Comparison of ENCODE assay signal across 1 cellular context in the genomic region with DNA sequence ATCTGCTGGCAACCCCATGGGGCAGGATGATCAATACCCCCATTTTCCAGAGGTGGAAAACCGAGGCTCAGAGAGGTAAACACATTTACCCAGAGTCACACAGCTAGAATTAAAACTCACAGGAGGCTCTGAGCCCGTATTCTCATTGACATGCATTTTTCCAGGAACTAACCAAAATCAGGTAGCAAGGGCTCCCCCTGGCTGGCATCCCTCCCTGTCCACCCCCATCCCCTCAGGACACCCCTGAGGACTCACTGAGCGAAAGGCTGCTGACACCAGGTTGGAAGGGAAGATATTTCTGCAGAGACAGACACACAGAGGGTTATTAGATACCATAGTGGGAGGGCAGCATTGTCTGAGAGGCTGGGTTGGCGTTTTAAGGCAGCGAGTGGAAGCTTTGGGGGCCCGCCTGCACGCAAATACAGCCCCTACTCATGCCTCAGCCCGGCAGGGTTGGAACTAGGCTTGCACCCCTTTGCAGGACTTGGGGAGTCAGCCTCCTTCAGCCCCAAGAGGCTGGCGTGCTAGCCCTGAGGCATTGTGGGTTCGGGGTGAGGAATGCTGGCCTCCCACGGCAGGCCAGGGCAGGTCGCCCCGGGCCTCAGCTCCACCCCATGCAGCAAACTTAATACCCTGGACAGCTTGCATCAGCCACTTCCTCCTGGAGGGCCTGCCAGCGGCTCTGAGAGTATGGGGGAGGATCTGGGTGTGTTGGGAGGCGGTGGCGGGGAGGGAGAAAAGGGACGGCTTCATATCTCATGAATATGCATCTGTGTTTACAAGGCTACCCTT.
A peak's percentile ranks its signal among the peaks of the same experiment; 100 is the strongest.
TF ChIP-seq lines count a peak whose summit lies in the region.

No MANE protein-coding gene starts in this region.

TF ChIP-seq in K562, 482 proteins besides CTCF, POLR2A, EP300 and RAD21 (continued from another document and continues in another):
- TF ChIP-seq, protein P1, sequence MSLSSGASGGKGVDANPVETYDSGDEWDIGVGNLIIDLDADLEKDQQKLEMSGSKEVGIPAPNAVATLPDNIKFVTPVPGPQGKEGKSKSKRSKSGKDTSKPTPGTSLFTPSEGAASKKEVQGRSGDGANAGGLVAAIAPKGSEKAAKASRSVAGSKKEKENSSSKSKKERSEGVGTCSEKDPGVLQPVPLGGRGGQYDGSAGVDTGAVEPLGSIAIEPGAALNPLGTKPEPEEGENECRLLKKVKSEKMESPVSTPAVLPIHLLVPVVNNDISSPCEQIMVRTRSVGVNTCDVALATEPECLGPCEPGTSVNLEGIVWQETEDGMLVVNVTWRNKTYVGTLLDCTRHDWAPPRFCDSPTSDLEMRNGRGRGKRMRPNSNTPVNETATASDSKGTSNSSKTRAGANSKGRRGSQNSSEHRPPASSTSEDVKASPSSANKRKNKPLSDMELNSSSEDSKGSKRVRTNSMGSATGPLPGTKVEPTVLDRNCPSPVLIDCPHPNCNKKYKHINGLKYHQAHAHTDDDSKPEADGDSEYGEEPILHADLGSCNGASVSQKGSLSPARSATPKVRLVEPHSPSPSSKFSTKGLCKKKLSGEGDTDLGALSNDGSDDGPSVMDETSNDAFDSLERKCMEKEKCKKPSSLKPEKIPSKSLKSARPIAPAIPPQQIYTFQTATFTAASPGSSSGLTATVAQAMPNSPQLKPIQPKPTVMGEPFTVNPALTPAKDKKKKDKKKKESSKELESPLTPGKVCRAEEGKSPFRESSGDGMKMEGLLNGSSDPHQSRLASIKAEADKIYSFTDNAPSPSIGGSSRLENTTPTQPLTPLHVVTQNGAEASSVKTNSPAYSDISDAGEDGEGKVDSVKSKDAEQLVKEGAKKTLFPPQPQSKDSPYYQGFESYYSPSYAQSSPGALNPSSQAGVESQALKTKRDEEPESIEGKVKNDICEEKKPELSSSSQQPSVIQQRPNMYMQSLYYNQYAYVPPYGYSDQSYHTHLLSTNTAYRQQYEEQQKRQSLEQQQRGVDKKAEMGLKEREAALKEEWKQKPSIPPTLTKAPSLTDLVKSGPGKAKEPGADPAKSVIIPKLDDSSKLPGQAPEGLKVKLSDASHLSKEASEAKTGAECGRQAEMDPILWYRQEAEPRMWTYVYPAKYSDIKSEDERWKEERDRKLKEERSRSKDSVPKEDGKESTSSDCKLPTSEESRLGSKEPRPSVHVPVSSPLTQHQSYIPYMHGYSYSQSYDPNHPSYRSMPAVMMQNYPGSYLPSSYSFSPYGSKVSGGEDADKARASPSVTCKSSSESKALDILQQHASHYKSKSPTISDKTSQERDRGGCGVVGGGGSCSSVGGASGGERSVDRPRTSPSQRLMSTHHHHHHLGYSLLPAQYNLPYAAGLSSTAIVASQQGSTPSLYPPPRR (CRISPR knock-in tag; IDR thresholded peaks at IDR 0.05; ENCODE audit: borderline replicate concordance): peak; percentile 55; the same call in 1 of the 2 replicates
- TF ChIP-seq HDAC6 (IDR thresholded peaks at IDR 0.05; ENCODE audit: low read depth, low read length): no peak
- TF ChIP-seq, protein P2, sequence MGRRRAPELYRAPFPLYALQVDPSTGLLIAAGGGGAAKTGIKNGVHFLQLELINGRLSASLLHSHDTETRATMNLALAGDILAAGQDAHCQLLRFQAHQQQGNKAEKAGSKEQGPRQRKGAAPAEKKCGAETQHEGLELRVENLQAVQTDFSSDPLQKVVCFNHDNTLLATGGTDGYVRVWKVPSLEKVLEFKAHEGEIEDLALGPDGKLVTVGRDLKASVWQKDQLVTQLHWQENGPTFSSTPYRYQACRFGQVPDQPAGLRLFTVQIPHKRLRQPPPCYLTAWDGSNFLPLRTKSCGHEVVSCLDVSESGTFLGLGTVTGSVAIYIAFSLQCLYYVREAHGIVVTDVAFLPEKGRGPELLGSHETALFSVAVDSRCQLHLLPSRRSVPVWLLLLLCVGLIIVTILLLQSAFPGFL (CRISPR knock-in tag; IDR thresholded peaks at IDR 0.05): no peak
- no peak for TF ChIP-seq ZNF121 (CRISPR knock-in tag; conservative IDR thresholded peaks at IDR 0.05)
- TF ChIP-seq ZNF785 (CRISPR knock-in tag; IDR thresholded peaks at IDR 0.05): no peak
- no peak for TF ChIP-seq KAT8 (IDR thresholded peaks at IDR 0.05; ENCODE audit: low read depth)
- peak; percentile 37 to 72; a peak in 3 of 4 replicates for TF ChIP-seq TEAD1 (CRISPR knock-in tag; IDR thresholded peaks at IDR 0.05)
- no peak for TF ChIP-seq DACH1 (IDR thresholded peaks at IDR 0.05; ENCODE audit: partially characterized antibody)
- no peak for TF ChIP-seq FOXM1 (IDR thresholded peaks at IDR 0.05; ENCODE audit: low read depth)
- TF ChIP-seq FOXM1 (CRISPR knock-in tag; IDR thresholded peaks at IDR 0.05; ENCODE audit: low read depth): no peak; the same call in 1 of the 2 replicates
- TF ChIP-seq PTTG1 (tag; IDR thresholded peaks at IDR 0.05; ENCODE audit: low read depth): no peak
- TF ChIP-seq, protein P3, sequence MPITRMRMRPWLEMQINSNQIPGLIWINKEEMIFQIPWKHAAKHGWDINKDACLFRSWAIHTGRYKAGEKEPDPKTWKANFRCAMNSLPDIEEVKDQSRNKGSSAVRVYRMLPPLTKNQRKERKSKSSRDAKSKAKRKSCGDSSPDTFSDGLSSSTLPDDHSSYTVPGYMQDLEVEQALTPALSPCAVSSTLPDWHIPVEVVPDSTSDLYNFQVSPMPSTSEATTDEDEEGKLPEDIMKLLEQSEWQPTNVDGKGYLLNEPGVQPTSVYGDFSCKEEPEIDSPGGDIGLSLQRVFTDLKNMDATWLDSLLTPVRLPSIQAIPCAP (CRISPR knock-in tag; IDR thresholded peaks at IDR 0.05; ENCODE audit: borderline replicate concordance): no peak
- no peak for TF ChIP-seq MEF2D (tag; conservative IDR thresholded peaks at IDR 0.05; ENCODE audit: low read depth)
- TF ChIP-seq CHD4 (IDR thresholded peaks at IDR 0.05; ENCODE audit: insufficient read depth, insufficient replicate concordance, low read depth, low read length, poor library complexity, severe bottlenecking): peak; percentile 66
- TF ChIP-seq ZSCAN32 (CRISPR knock-in tag; IDR thresholded peaks at IDR 0.05): peak; percentile 96
- TF ChIP-seq ETV1 (tag; conservative IDR thresholded peaks at IDR 0.05; ENCODE audit: low read depth): peak; percentile 77
- no peak for TF ChIP-seq CREBBP (IDR thresholded peaks at IDR 0.05; ENCODE audit: low read depth, low read length)
- no peak for TF ChIP-seq ZNF408 (CRISPR knock-in tag; IDR thresholded peaks at IDR 0.05; ENCODE audit: low read depth)
- TF ChIP-seq HOXB6 (CRISPR knock-in tag; IDR thresholded peaks at IDR 0.05; ENCODE audit: borderline replicate concordance): no peak
- no peak for TF ChIP-seq ZNF184 (CRISPR knock-in tag; IDR thresholded peaks at IDR 0.05)
- TF ChIP-seq CREB1 (IDR thresholded peaks at IDR 0.05): no peak
- peak; percentile 16; the same call in 1 of the 2 replicates for TF ChIP-seq CREB1 (CRISPR knock-in tag; IDR thresholded peaks at IDR 0.05)
- 0 out of 2 replicates have a peak, but pooled peaks have one; percentile 61 for TF ChIP-seq NR1H2 (CRISPR knock-in tag; IDR thresholded peaks at IDR 0.05)
- TF ChIP-seq SNRNP70 (optimal IDR thresholded peaks at IDR 0.05; ENCODE audit: low read depth, low read length): no peak
- no peak for TF ChIP-seq ZNF551 (CRISPR knock-in tag; IDR thresholded peaks at IDR 0.05)
- no peak for TF ChIP-seq ILK (tag; IDR thresholded peaks at IDR 0.05; ENCODE audit: borderline replicate concordance, low read depth)
- TF ChIP-seq GATAD2B (IDR thresholded peaks at IDR 0.05; ENCODE audit: borderline replicate concordance): no peak
- no peak for TF ChIP-seq RFX7 (CRISPR knock-in tag; IDR thresholded peaks at IDR 0.05)
- TF ChIP-seq, protein P4, sequence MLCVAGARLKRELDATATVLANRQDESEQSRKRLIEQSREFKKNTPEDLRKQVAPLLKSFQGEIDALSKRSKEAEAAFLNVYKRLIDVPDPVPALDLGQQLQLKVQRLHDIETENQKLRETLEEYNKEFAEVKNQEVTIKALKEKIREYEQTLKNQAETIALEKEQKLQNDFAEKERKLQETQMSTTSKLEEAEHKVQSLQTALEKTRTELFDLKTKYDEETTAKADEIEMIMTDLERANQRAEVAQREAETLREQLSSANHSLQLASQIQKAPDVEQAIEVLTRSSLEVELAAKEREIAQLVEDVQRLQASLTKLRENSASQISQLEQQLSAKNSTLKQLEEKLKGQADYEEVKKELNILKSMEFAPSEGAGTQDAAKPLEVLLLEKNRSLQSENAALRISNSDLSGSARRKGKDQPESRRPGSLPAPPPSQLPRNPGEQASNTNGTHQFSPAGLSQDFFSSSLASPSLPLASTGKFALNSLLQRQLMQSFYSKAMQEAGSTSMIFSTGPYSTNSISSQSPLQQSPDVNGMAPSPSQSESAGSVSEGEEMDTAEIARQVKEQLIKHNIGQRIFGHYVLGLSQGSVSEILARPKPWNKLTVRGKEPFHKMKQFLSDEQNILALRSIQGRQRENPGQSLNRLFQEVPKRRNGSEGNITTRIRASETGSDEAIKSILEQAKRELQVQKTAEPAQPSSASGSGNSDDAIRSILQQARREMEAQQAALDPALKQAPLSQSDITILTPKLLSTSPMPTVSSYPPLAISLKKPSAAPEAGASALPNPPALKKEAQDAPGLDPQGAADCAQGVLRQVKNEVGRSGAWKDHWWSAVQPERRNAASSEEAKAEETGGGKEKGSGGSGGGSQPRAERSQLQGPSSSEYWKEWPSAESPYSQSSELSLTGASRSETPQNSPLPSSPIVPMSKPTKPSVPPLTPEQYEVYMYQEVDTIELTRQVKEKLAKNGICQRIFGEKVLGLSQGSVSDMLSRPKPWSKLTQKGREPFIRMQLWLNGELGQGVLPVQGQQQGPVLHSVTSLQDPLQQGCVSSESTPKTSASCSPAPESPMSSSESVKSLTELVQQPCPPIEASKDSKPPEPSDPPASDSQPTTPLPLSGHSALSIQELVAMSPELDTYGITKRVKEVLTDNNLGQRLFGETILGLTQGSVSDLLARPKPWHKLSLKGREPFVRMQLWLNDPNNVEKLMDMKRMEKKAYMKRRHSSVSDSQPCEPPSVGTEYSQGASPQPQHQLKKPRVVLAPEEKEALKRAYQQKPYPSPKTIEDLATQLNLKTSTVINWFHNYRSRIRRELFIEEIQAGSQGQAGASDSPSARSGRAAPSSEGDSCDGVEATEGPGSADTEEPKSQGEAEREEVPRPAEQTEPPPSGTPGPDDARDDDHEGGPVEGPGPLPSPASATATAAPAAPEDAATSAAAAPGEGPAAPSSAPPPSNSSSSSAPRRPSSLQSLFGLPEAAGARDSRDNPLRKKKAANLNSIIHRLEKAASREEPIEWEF (CRISPR knock-in tag; IDR thresholded peaks at IDR 0.05): no peak
- peak; percentile 36; the same call in 1 of the 2 replicates for TF ChIP-seq ZEB2 (IDR thresholded peaks at IDR 0.05)
- TF ChIP-seq RCOR1 (IDR thresholded peaks at IDR 0.05; ENCODE audit: borderline replicate concordance in 1 of 2, low read depth in 2 of 2, low read length in 2 of 2): peak in 1 of 2 experiments; percentile 81; a peak in 3 of 4 replicates
- TF ChIP-seq EZH2 (IDR thresholded peaks at IDR 0.05; ENCODE audit: borderline replicate concordance, low read depth, low read length): no peak
- TF ChIP-seq NFE2 (IDR thresholded peaks at IDR 0.05; ENCODE audit: low read depth): 0 out of 2 replicates have a peak, but pooled peaks have one; percentile 5
- peak; percentile 88 for TF ChIP-seq TARDBP (IDR thresholded peaks at IDR 0.05)
- TF ChIP-seq, protein P5, sequence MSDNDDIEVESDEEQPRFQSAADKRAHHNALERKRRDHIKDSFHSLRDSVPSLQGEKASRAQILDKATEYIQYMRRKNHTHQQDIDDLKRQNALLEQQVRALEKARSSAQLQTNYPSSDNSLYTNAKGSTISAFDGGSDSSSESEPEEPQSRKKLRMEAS (CRISPR knock-in tag; IDR thresholded peaks at IDR 0.05): no peak
- TF ChIP-seq ZFPM2 (CRISPR knock-in tag; IDR thresholded peaks at IDR 0.05): no peak
- no peak for TF ChIP-seq SREBF2 (CRISPR knock-in tag; IDR thresholded peaks at IDR 0.05)
- no peak for TF ChIP-seq ZNF699 (CRISPR knock-in tag; IDR thresholded peaks at IDR 0.05; ENCODE audit: insufficient replicate concordance)
- TF ChIP-seq, protein P6, sequence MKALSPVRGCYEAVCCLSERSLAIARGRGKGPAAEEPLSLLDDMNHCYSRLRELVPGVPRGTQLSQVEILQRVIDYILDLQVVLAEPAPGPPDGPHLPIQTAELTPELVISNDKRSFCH (CRISPR knock-in tag; IDR thresholded peaks at IDR 0.05): no peak
- TF ChIP-seq, protein P6 (tag; IDR thresholded peaks at IDR 0.05): no peak; the same call in 1 of the 2 replicates
- no peak; a peak in 1 of 4 replicates for TF ChIP-seq FOXA3 (CRISPR knock-in tag; conservative IDR thresholded peaks at IDR 0.05 in 1 of 2, IDR thresholded peaks at IDR 0.05 in 1 of 2)
- peak; percentile 80 for TF ChIP-seq SIRT6 (IDR thresholded peaks at IDR 0.05; ENCODE audit: low read depth, low read length)
- TF ChIP-seq RBM22 (IDR thresholded peaks at IDR 0.05; ENCODE audit: low read depth, low read length, poor library complexity, severe bottlenecking): peak; percentile 81
- peak; percentile 52; the same call in 1 of the 2 replicates for TF ChIP-seq PHF8 (IDR thresholded peaks at IDR 0.05; ENCODE audit: borderline replicate concordance, low read length)
- no peak; a peak in 1 of 4 replicates for TF ChIP-seq KDM1A (IDR thresholded peaks at IDR 0.05)
- TF ChIP-seq NCOA4 (IDR thresholded peaks at IDR 0.05; ENCODE audit: partially characterized antibody): no peak
- TF ChIP-seq DPF2 (IDR thresholded peaks at IDR 0.05): peak; percentile 60
- 0 out of 2 replicates have a peak, but pooled peaks have one; percentile 44 for TF ChIP-seq HDAC2 (IDR thresholded peaks at IDR 0.05)
- TF ChIP-seq ZNF830 (CRISPR knock-in tag; IDR thresholded peaks at IDR 0.05): no peak
- no peak for TF ChIP-seq ZNF696 (CRISPR knock-in tag; conservative IDR thresholded peaks at IDR 0.05)
- TF ChIP-seq HNRNPLL (IDR thresholded peaks at IDR 0.05; ENCODE audit: low read depth, low read length, poor library complexity, severe bottlenecking): peak; percentile 16
- TF ChIP-seq EWSR1 (IDR thresholded peaks at IDR 0.05; ENCODE audit: borderline replicate concordance, low read depth, partially characterized antibody): no peak
- TF ChIP-seq EGR1 (conservative IDR thresholded peaks at IDR 0.05): peak; percentile 79
- TF ChIP-seq, protein P7, sequence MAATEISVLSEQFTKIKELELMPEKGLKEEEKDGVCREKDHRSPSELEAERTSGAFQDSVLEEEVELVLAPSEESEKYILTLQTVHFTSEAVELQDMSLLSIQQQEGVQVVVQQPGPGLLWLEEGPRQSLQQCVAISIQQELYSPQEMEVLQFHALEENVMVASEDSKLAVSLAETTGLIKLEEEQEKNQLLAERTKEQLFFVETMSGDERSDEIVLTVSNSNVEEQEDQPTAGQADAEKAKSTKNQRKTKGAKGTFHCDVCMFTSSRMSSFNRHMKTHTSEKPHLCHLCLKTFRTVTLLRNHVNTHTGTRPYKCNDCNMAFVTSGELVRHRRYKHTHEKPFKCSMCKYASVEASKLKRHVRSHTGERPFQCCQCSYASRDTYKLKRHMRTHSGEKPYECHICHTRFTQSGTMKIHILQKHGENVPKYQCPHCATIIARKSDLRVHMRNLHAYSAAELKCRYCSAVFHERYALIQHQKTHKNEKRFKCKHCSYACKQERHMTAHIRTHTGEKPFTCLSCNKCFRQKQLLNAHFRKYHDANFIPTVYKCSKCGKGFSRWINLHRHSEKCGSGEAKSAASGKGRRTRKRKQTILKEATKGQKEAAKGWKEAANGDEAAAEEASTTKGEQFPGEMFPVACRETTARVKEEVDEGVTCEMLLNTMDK (IDR thresholded peaks at IDR 0.05; ENCODE audit: borderline replicate concordance, insufficient read depth, low read depth, low read length, poor library complexity, severe bottlenecking): peak; percentile 41
